ENCODE assay signal across 8 cellular contexts in the genomic region with DNA sequence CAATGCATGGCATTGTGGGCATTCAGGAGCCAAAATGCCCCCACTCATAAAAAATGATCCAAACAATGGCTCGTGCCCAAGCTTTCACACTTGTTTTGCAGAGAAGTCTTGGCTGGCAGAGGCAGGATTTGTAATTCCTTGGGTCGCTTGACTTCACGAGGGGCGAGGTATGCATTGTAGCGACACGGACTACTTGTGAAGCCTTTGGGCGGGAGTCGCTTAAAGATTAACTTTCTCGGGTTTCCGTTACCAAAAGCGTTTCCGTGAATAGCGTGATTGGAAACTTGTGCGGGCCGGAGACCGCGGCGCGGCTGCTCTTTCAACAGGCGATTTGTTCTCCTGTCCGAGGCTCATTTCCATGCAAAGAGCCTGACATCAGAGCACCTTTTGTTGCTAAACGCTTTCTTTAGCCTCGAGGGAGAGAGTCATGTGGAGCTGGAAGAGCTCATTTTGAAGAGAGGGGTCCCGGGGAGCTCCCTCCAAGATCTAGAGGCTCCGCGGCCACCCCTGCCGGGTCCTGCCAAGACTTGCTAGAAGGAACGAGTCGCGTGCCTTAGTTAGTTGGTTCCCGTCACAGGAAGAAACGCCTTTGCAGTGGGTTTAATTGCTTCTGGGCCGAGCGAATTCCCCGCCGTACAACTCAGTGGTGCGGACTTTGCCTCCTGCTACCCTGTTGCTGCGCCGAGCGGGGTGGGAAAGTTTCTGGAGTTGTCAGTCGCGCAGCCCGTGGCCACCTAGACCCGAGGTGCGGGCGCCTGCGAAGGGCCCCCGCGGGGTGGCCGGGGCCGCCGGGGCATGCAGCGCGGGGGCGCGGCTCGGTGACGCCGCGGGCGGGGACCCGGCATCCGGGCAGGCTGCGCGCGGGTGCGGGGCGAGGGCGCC. TPM values are rescaled to one million over a fixed set of nuclear protein-coding genes. Genes with fewer than 3 reads are reported as not detected.
A peak's percentile ranks its signal among the peaks of the same experiment; 100 is the strongest.
DNase-seq lines count a peak whose midpoint lies in the region; ATAC-seq, FAIRE-seq and TF ChIP-seq lines count a peak whose summit lies in the region.

A gene (plus strand): TSS at position 693 of the 882 bp plus-strand sequence. CDS start 230 bp downstream, outside the sequence.

- H3K27ac ChIP-seq in CD8-positive, alpha-beta memory T cell (ENCODE audit: low read depth, low read length): no peak within 1 kb of the TSS
- no peak within 1 kb of the TSS for H3K27ac ChIP-seq in HL-60 (replicated peaks)
- H3K27ac ChIP-seq in brain microvascular endothelial cell: peak within 1 kb of the TSS; percentile 78

- H3K4me1 ChIP-seq in CD8-positive, alpha-beta memory T cell (ENCODE audit: insufficient read depth, low read length): no peaks in the 10 kb centered on the region

- peak; percentile 65 for FAIRE-seq in RCC 7860 (lab: Jason Lieb, UNC)

- CTCF ChIA-PET in CD8-positive, alpha-beta memory T cell (lab: Charles Lee): no interaction called here

- H3K27me3 Mint-ChIP-seq in CD8-positive, alpha-beta memory T cell: peaks cover 35 to 51% of the 10 kb centered on the region in 2 donors
- no peaks in the 10 kb centered on the region for H3K27me3 Mint-ChIP-seq in progenitor cell of endocrine pancreas

- H3K4me3 ChIP-seq in CD8-positive, alpha-beta memory T cell (ENCODE audit: low read length): no peak within 1 kb of the TSS
- H3K4me3 ChIP-seq in HL-60 (replicated peaks; ENCODE audit: insufficient read depth, low read length) (peak within 1 kb of the TSS; percentile 69), brain microvascular endothelial cell (ENCODE audit: low read depth, low read length) (peak within 1 kb of the TSS; percentile 80)

- TF ChIP-seq CTCF in HL-60 (IDR thresholded peaks at IDR 0.05; ENCODE audit: insufficient read depth, low read length) (no peak), brain microvascular endothelial cell (IDR thresholded peaks at IDR 0.05; ENCODE audit: low read depth, low read length, missing control alignments) (no peak), progenitor cell of endocrine pancreas (IDR thresholded peaks at IDR 0.05; ENCODE audit: unreplicated experiment) (no peak)

- H3K4me3 Mint-ChIP-seq in CD8-positive, alpha-beta memory T cell: peak within 1 kb of the TSS; percentile 56 to 78 (median 67)
- H3K4me3 Mint-ChIP-seq in progenitor cell of endocrine pancreas (ENCODE audit: low read depth): peak within 1 kb of the TSS; percentile 93

- H3K27ac Mint-ChIP-seq in CD8-positive, alpha-beta memory T cell: no peak within 1 kb of the TSS
- H3K27ac Mint-ChIP-seq in progenitor cell of endocrine pancreas: peak within 1 kb of the TSS; percentile 100

- H3K4me1 Mint-ChIP-seq in CD8-positive, alpha-beta memory T cell: peaks cover 5 to 16% (median 15%) of the 10 kb centered on the region in 3 donors
- peaks cover 32% of the 10 kb centered on the region for H3K4me1 Mint-ChIP-seq in progenitor cell of endocrine pancreas (ENCODE audit: low read depth)

- ATAC-seq in GM19467 (IDR thresholded peaks at IDR 0.05; ENCODE audit: unreplicated experiment) (peak; percentile 84), HG03439 (IDR thresholded peaks at IDR 0.05; ENCODE audit: unreplicated experiment) (no peak)

- H3K27me3 ChIP-seq in CD8-positive, alpha-beta memory T cell (ENCODE audit: insufficient read depth, low read length, poor library complexity, severe bottlenecking): peaks cover 4% of the 10 kb centered on the region
- peaks cover 27% of the 10 kb centered on the region for H3K27me3 ChIP-seq in HL-60 (ENCODE audit: insufficient read depth, poor library complexity, severe bottlenecking)
- no peaks in the 10 kb centered on the region for H3K27me3 ChIP-seq in brain microvascular endothelial cell (replicated peaks)

- H3K9me3 Mint-ChIP-seq in CD8-positive, alpha-beta memory T cell: no peaks in the 10 kb centered on the region
- H3K9me3 Mint-ChIP-seq in progenitor cell of endocrine pancreas (ENCODE audit: low read depth): no peaks in the 10 kb centered on the region

- no peaks in the 10 kb centered on the region for H3K9me3 ChIP-seq in CD8-positive, alpha-beta memory T cell (ENCODE audit: low read length)

- POLR2A ChIA-PET in CD8-positive, alpha-beta memory T cell (lab: Charles Lee): no interaction called here

- no peaks in the 10 kb centered on the region for H3K36me3 Mint-ChIP-seq in CD8-positive, alpha-beta memory T cell
- no peaks in the 10 kb centered on the region for H3K36me3 Mint-ChIP-seq in progenitor cell of endocrine pancreas (ENCODE audit: insufficient read depth)

- no peaks in the 10 kb centered on the region for H3K36me3 ChIP-seq in CD8-positive, alpha-beta memory T cell (ENCODE audit: insufficient read depth, low read length)
- peaks cover 3% of the 10 kb centered on the region for H3K36me3 ChIP-seq in brain microvascular endothelial cell (replicated peaks)

- in situ Hi-C loops in brain microvascular endothelial cell (cut with HindIII; ENCODE audit: low pct_ligation_motif_present, low sequenced_read_pairs): no loop called here

- DNase-seq in CD8-positive, alpha-beta memory T cell: no peak
- DNase-seq in HL-60 (ENCODE audit: low read depth in 1 of 2, low spot score in 1 of 2): peak; percentile 2 to 29
- peak; percentile 72 for DNase-seq in RCC 7860 (ENCODE audit: low spot score)
- peak; percentile 55 for DNase-seq in brain microvascular endothelial cell
- peak in 50 of 51 donors; percentile 31 to 95 (median 72) for DNase-seq in hypothalamus (lab: John Stamatoyannopoulos, UW)
- DNase-seq in progenitor cell of endocrine pancreas (ENCODE audit: low spot score, unreplicated experiment): peak; percentile 63

RNA-seq across cellular contexts. Expression of the gene that starts here (rescaled TPM):
- under 1 TPM; 0.72 to 0.95 TPM for total RNA-seq in CD8-positive, alpha-beta memory T cell
- not detected for polyA plus RNA-seq in CD8-positive, alpha-beta memory T cell
- 41.6 and 41.7 TPM in 2 replicates for total RNA-seq in progenitor cell of endocrine pancreas

Comparison
In these comparisons a context has a peak if more than half of its experiments do, and no peak if none do; other contexts are left out.
1. RNA of the gene that starts here (total RNA-seq): 41.6 to 41.7 TPM in progenitor cell of endocrine pancreas; 0.72 to 0.95 TPM in CD8-positive, alpha-beta memory T cell; every median in the first group is over 10 times any median in the second.
2. DNase-seq: peak in HL-60 (2 of 2), RCC 7860 (single experiment), brain microvascular endothelial cell (single experiment), hypothalamus (50 of 51) and progenitor cell of endocrine pancreas (single experiment); none in CD8-positive, alpha-beta memory T cell (0 of 5).